ENCODE assay signal across 21 cellular contexts in the genomic region with DNA sequence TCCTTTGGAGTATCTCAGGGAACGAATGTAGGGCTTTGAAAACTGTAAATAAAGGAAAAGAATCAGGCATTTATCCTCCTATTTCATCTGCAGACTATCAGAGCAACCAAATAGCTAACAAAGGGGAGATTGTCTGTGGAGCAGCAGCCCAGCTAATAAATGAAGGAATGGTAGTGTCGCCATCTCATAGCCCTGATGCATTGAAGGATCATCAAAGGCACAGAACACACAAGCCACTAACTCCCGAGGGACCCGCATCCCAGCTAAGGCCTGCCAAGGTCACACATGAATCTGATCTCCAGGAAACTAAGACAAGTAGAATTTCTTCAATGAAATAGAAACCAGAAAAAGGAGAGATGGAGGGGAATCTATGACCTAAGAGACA. TPM values are rescaled to one million over a fixed set of nuclear protein-coding genes. Genes with fewer than 3 reads are reported as not detected.
DNase-seq lines count a peak whose midpoint lies in the region; ATAC-seq and TF ChIP-seq lines count a peak whose summit lies in the region.
"Had no signal": no experiment of that assay in that cellular context is flagged by ENCODE, and none has a peak within 500 bp of the region (broad histone marks: within the 10 kb centered on the region; RNA-seq: fewer than 3 reads in every experiment).

No MANE protein-coding gene starts in this region.

- BruUV-seq in IMR-90 (replicated peaks; lab: Mats Ljungman, UMichigan) (no TSS peak), A673 (replicated peaks; lab: Mats Ljungman, UMichigan) (no TSS peak)

- H2AK5ac ChIP-seq in IMR-90 (ENCODE audit: low read depth, low read length), result 0 out of 2 replicates have a peak overlapping the region, but pooled peaks have one; percentile 65

- H3K79me2 ChIP-seq in osteoblast (ENCODE audit: insufficient read depth, low read length), result no peaks in the 10 kb centered on the region

- H3K9me3 ChIP-seq in BLaER1 treated with 17β-estradiol and CSF1 and Interleukin-3, amounts not matched to agents 10 nM and 100 nM (replicated peaks in 1 of 11), result no peaks in the 10 kb centered on the region
- no peaks in the 10 kb centered on the region for H3K9me3 ChIP-seq in IMR-90 (ENCODE audit: control insufficient read depth, insufficient read depth, low read length)
- no peaks in the 10 kb centered on the region for H3K9me3 ChIP-seq in osteoblast (ENCODE audit: low read depth, low read length)
- H3K9me3 ChIP-seq in A673 (ENCODE audit: low read depth, low read length, poor library complexity, severe bottlenecking), result no peaks in the 10 kb centered on the region
- H3K9me3 ChIP-seq: HAP-1, mucosa of descending colon had no signal

- H3K27ac ChIP-seq in BLaER1 treated with 17β-estradiol and CSF1 and Interleukin-3, amounts not matched to agents 10 nM and 100 nM, result peak overlapping the region in 4 of 11 experiments; percentile 12 to 44 (median 34); a peak in 4 of 22 replicates
- no peak overlapping the region for H3K27ac ChIP-seq in IMR-90 (ENCODE audit: insufficient read depth, low read length)
- H3K27ac ChIP-seq in epithelial cell of prostate, result peak overlapping the region; percentile 84
- H3K27ac ChIP-seq in osteoblast (ENCODE audit: low read depth, low read length), result no peak overlapping the region
- H3K27ac ChIP-seq in A673 (ENCODE audit: low read depth, low read length, poor library complexity, severe bottlenecking), result no peak overlapping the region

- TF ChIP-seq POLR2A in IMR-90 (IDR thresholded peaks at IDR 0.05; ENCODE audit: low read depth, low read length), result no peak

- WGBS in IMR-90 (ENCODE audit: extremely low coverage in 2 of 2, insufficient read length in 1 of 2), 2 experiments, result no CpG with 5 or more reads among the region's 4 CpGs

- H3K14ac ChIP-seq in IMR-90 (replicated peaks; ENCODE audit: low read depth, low read length), result peak overlapping the region; percentile 41; the same call in 1 of the 2 replicates

- H3K23ac ChIP-seq in IMR-90 (ENCODE audit: low read depth, low read length), result no peak overlapping the region

- H3K4me1 ChIP-seq in BLaER1 treated with 17β-estradiol and CSF1 and Interleukin-3, amounts not matched to agents 10 nM and 100 nM, result peaks cover 14 to 25% (median 23%) of the 10 kb centered on the region in 10 experiments
- H3K4me1 ChIP-seq in IMR-90 (ENCODE audit: control insufficient read depth, insufficient read depth, low read length) (peaks cover 13% of the 10 kb centered on the region), osteoblast (ENCODE audit: insufficient read depth, low read length) (peaks cover 7% of the 10 kb centered on the region), A673 (ENCODE audit: insufficient read depth, low read length, poor library complexity, severe bottlenecking) (no peaks in the 10 kb centered on the region)
- H3K4me1 ChIP-seq: HAP-1 had no signal

- no peak overlapping the region for H4K91ac ChIP-seq in IMR-90 (ENCODE audit: insufficient read depth, low read depth, low read length)

- no peak for TF ChIP-seq CTCF in IMR-90 (conservative IDR thresholded peaks at IDR 0.05; ENCODE audit: low read depth, low read length)
- TF ChIP-seq CTCF in osteoblast (IDR thresholded peaks at IDR 0.05; ENCODE audit: extremely low read depth, low read depth, low read length), result no peak
- TF ChIP-seq CTCF in A673 (conservative IDR thresholded peaks at IDR 0.05; ENCODE audit: low read depth, low read length), result no peak

- H3K9ac ChIP-seq in BLaER1 treated with 17β-estradiol and CSF1 and Interleukin-3, amounts not matched to agents 10 nM and 100 nM, result no peak overlapping the region
- no peak overlapping the region for H3K9ac ChIP-seq in IMR-90 (ENCODE audit: low read depth, low read length)

- H4K5ac ChIP-seq in IMR-90 (ENCODE audit: low read depth, low read length), result no peak overlapping the region

- H3K4me2 ChIP-seq in BLaER1 treated with 17β-estradiol and CSF1 and Interleukin-3, amounts not matched to agents 10 nM and 100 nM, result peak overlapping the region; percentile 42 to 81 (median 74); a peak in 21 of 22 replicates
- no peak overlapping the region for H3K4me2 ChIP-seq in IMR-90 (ENCODE audit: low read depth, low read length)
- H3K4me2 ChIP-seq in osteoblast (ENCODE audit: insufficient read depth, low read length), result peak overlapping the region; percentile 17

- dilution Hi-C loops in IMR-90 (cut with HindIII; ENCODE audit: low sequenced_read_pairs, unreplicated experiment), result no loop called here

- peaks cover 4 to 5% of the 10 kb centered on the region in 2 experiments; a peak in 2 of 4 replicates for H3K79me1 ChIP-seq in IMR-90 (ENCODE audit: low read depth in 1 of 2, low read length in 2 of 2)

- H3K18ac ChIP-seq in IMR-90 (ENCODE audit: low read depth, low read length), result no peak overlapping the region

- no peak for ATAC-seq in IMR-90 (ENCODE audit: low read depth)
- ATAC-seq: mucosa of descending colon had no signal

- H3K4me3 ChIP-seq in BLaER1 treated with 17β-estradiol and CSF1 and Interleukin-3, amounts not matched to agents 10 nM and 100 nM, result no peak overlapping the region
- no peak overlapping the region for H3K4me3 ChIP-seq in IMR-90 (ENCODE audit: insufficient read depth, low read depth, low read length)
- H3K4me3 ChIP-seq in osteoblast (ENCODE audit: insufficient read depth, low read length), result no peak overlapping the region
- H3K4me3 ChIP-seq in A673 (ENCODE audit: low read depth, low read length, poor library complexity, severe bottlenecking), result no peak overlapping the region
- H3K4me3 ChIP-seq: cardiac muscle cell, HAP-1, mucosa of descending colon had no signal

- no peak overlapping the region; the same call in 1 of the 2 replicates for H3K4ac ChIP-seq in IMR-90 (ENCODE audit: low read depth, low read length)

- H3K9me1 ChIP-seq in IMR-90 (ENCODE audit: insufficient read depth, low read length), result peaks cover 5% of the 10 kb centered on the region

- no peak overlapping the region for H2BK15ac ChIP-seq in IMR-90 (ENCODE audit: low read depth, low read length)

- no peak overlapping the region for H2AFZ ChIP-seq in IMR-90 (replicated peaks; ENCODE audit: low read length, poor library complexity)
- H2AFZ ChIP-seq in osteoblast (ENCODE audit: low read length), result no peak overlapping the region

- in situ Hi-C loops in IMR-90 (cut with MboI; ENCODE audit: low sequenced_read_pairs), result loop anchor here (25.0 kb wide), 1 partner anchor 401 kb away; no protein-coding TSS in a partner anchor

- POLR2A ChIA-PET in IMR-90 (lab: Charles Lee; ENCODE audit: unreplicated experiment), result no interaction called here
- POLR2A ChIA-PET in A673 (lab: Charles Lee; ENCODE audit: low non-redundant PET), result interaction anchor here (0.6 kb wide), 1 partner anchor 135 kb away, joined by 3 read pairs; no protein-coding TSS in a partner anchor

- H2BK120ac ChIP-seq in IMR-90 (ENCODE audit: low read depth, low read length), result no peak overlapping the region

- TF ChIP-seq RAD21 in IMR-90 (IDR thresholded peaks at IDR 0.05; ENCODE audit: low read length), result no peak

- H4K20me1 ChIP-seq in BLaER1 treated with 17β-estradiol and CSF1 and Interleukin-3, amounts not matched to agents 10 nM and 100 nM, result no peaks in the 10 kb centered on the region
- H4K20me1 ChIP-seq in IMR-90 (ENCODE audit: insufficient read depth, low read length) (no peaks in the 10 kb centered on the region), osteoblast (ENCODE audit: insufficient read depth, low read length) (peaks cover 4% of the 10 kb centered on the region)

- no peak overlapping the region for H2BK5ac ChIP-seq in IMR-90 (ENCODE audit: low read depth, low read length, poor library complexity, severe bottlenecking)

- CTCF ChIA-PET in IMR-90 (lab: Yijun Ruan, JAX), result interaction anchor here (1.4 kb wide), 1 partner anchor 162 kb away, joined by 4 read pairs; no protein-coding TSS in a partner anchor
- CTCF ChIA-PET in A673 (lab: Charles Lee), result interaction anchor here (0.7 kb wide), 1 partner anchor 12 kb away, joined by 3 read pairs; no protein-coding TSS in a partner anchor

- H2AK9ac ChIP-seq in IMR-90 (replicated peaks; ENCODE audit: low read depth, low read length, poor library complexity), result no peak overlapping the region

- H3K36me3 ChIP-seq in BLaER1 treated with 17β-estradiol and CSF1 and Interleukin-3, amounts not matched to agents 10 nM and 100 nM, result peaks cover 7 to 48% (median 39%) of the 10 kb centered on the region in 11 experiments; a peak in 21 of 22 replicates
- H3K36me3 ChIP-seq in IMR-90 (ENCODE audit: control insufficient read depth, insufficient read depth, low read length) (peaks cover 8% of the 10 kb centered on the region), osteoblast (ENCODE audit: insufficient read depth, low read length) (peaks cover 44% of the 10 kb centered on the region), A673 (ENCODE audit: insufficient read depth, low read length, poor library complexity, severe bottlenecking) (peaks cover 52% of the 10 kb centered on the region)

- no peak overlapping the region for H4K8ac ChIP-seq in IMR-90 (ENCODE audit: low read depth in 2 of 2, low read length in 2 of 2)

- H2BK20ac ChIP-seq in IMR-90 (ENCODE audit: low read depth, low read length), result no peak overlapping the region

- H3K56ac ChIP-seq in IMR-90 (ENCODE audit: extremely low read depth, insufficient read depth, low read length), result no peak overlapping the region

- DNase-seq in IMR-90, result no peak
- no peak for DNase-seq in epithelial cell of prostate (ENCODE audit: low read depth, low spot score)
- peak; percentile 75 for DNase-seq in osteoblast (ENCODE audit: insufficient read length, low spot score, missing footprints)
- DNase-seq in NCI-H2227 treated with DMSO at 0.1 percent for 48 hours (lab: John Stamatoyannopoulos, UW), result no peak
- DNase-seq in A673 (ENCODE audit: low spot score), result no peak
- no peak for DNase-seq in C1 segment of cervical spinal cord (lab: John Stamatoyannopoulos, UW)
- no peak for DNase-seq in HT-29 (ENCODE audit: low spot score)
- DNase-seq: DMS 273 treated with DMSO at 0.1 percent for 48 hours; effector CD8-positive, alpha-beta T cell; mucosa of descending colon; NCI-H146; NCI-H446; nucleus accumbens; right cardiac atrium; SHP77; stimulated activated CD4-positive, alpha-beta T cell treated with anti-CD3 and anti-CD28 coated beads, Interleukin-1b, Interleukin-23, amount 100 ng/mL, for 48 hours had no signal

- intact Hi-C loops in IMR-90 (cut with micrococcal nuclease), result loop anchor here (5.0 kb wide), 1 partner anchor 76 kb away; no protein-coding TSS in a partner anchor
- intact Hi-C loops in A673 (cut with micrococcal nuclease; ENCODE audit: unreplicated experiment), result no loop called here

- H3K27me3 ChIP-seq in BLaER1 treated with 17β-estradiol and CSF1 and Interleukin-3, amounts not matched to agents 10 nM and 100 nM, result no peaks in the 10 kb centered on the region
- H3K27me3 ChIP-seq in IMR-90 (ENCODE audit: control insufficient read depth, insufficient read depth, low read length) (no peaks in the 10 kb centered on the region), osteoblast (ENCODE audit: insufficient read depth, low read length) (no peaks in the 10 kb centered on the region), A673 (replicated peaks; ENCODE audit: insufficient read depth, low read depth, low read length, poor library complexity) (no peaks in the 10 kb centered on the region)
- H3K27me3 ChIP-seq: cardiac muscle cell had no signal

RNA-seq across cellular contexts. Expression of a gene that starts 38.2 kb away (rescaled TPM):
- total RNA-seq in IMR-90 (2012; rRNA removed) (not detected in 2 replicates), osteoblast (not detected in 2 replicates), A673 (2021) (not detected in 2 replicates)
- polyA plus RNA-seq in IMR-90 (2012; rRNA removed), result not detected in 2 replicates
- not detected in 2 replicates for polyA plus RNA-seq in IMR-90 (2012; cell fraction: cytosol; rRNA removed)
- not detected in 2 replicates for polyA plus RNA-seq in IMR-90 (2012; cell fraction: nucleus; rRNA removed; ENCODE audit: low replicate concordance)
- total RNA-seq in HT-29 (2014; rRNA removed; shearing (Covaris generic)), result 0.71 and 1.7 TPM in 2 replicates
- total RNA-seq: activated T-helper 2 cell treated with anti-CD3 and anti-CD28 coated beads, Interferon-gamma antibody, Interleukin-2, Interleukin-4, amounts not matched to agents 10 μg/mL and 5 μg/mL and 100 μg/mL, durations not matched to agents 14 hours and 24 hours and 36 hours; cardiac muscle cell; mucosa of descending colon; right cardiac atrium; subcutaneous adipose tissue had no signal
- polyA plus RNA-seq: cardiac muscle cell, right cardiac atrium had no signal

RNA-seq across cellular contexts. Expression of a gene that starts 48.8 kb away (rescaled TPM):
- total RNA-seq in IMR-90 (2012; rRNA removed) (54.7 and 57.5 TPM in 2 replicates), osteoblast (51.0 and 74.0 TPM in 2 replicates), A673 (2021) (64.3 and 71.4 TPM in 2 replicates)
- 20.0 and 28.2 TPM in 2 replicates for polyA plus RNA-seq in IMR-90 (2012; rRNA removed)
- polyA plus RNA-seq in IMR-90 (2012; cell fraction: cytosol; rRNA removed), result 6.1 and 6.8 TPM in 2 replicates
- polyA plus RNA-seq in IMR-90 (2012; cell fraction: nucleus; rRNA removed; ENCODE audit: low replicate concordance), result 6.5 and 18.1 TPM in 2 replicates
- total RNA-seq in HT-29 (2014; rRNA removed; shearing (Covaris generic)), result 72.8 and 82.1 TPM in 2 replicates

RNA-seq across cellular contexts. Expression of a gene that starts 56.6 kb away (rescaled TPM):
- total RNA-seq in IMR-90 (2012; rRNA removed) (not detected in 2 replicates), osteoblast (not detected in 2 replicates), A673 (2021) (0.19 TPM in 1 of 2 replicates, not detected in the other)
- polyA plus RNA-seq in IMR-90 (2012; rRNA removed), result not detected in 2 replicates
- polyA plus RNA-seq in IMR-90 (2012; cell fraction: cytosol; rRNA removed), result not detected in 2 replicates
- polyA plus RNA-seq in IMR-90 (2012; cell fraction: nucleus; rRNA removed; ENCODE audit: low replicate concordance), result not detected in 2 replicates
- total RNA-seq in HT-29 (2014; rRNA removed; shearing (Covaris generic)), result 0.05 and 0.47 TPM in 2 replicates
- total RNA-seq: activated T-helper 2 cell treated with anti-CD3 and anti-CD28 coated beads, Interferon-gamma antibody, Interleukin-2, Interleukin-4, amounts not matched to agents 10 μg/mL and 5 μg/mL and 100 μg/mL, durations not matched to agents 14 hours and 24 hours and 36 hours; cardiac muscle cell had no signal
- polyA plus RNA-seq: cardiac muscle cell had no signal
